In genomic region chr12:120438495-120439198, GRCh38 we compare ENCODE assay signal across 8 cellular contexts.
A peak's percentile ranks its signal among the peaks of the same experiment; 100 is the strongest.
DNase-seq lines count a peak whose midpoint lies in the region; ATAC-seq and FAIRE-seq lines count a peak whose summit lies in the region.

No MANE protein-coding gene starts in this region.

- no peaks in the 10 kb centered on the region for H3K9me3 Mint-ChIP-seq in central memory CD8-positive, alpha-beta T cell

- peak; percentile 1 for ATAC-seq in central memory CD8-positive, alpha-beta T cell (replicated peaks; ENCODE audit: extremely low read depth, poor library complexity, severe bottlenecking)
- ATAC-seq in GM21529 (IDR thresholded peaks at IDR 0.05; ENCODE audit: unreplicated experiment): no peak
- ATAC-seq in HG03280 (IDR thresholded peaks at IDR 0.05; ENCODE audit: unreplicated experiment): no peak
- no peak for ATAC-seq in HG03045 (IDR thresholded peaks at IDR 0.05; ENCODE audit: unreplicated experiment)

- H3K9ac ChIP-seq in HUES48 (ENCODE audit: low read depth, low read length) (peak overlapping the region; percentile 67; the same call in 1 of the 2 replicates), mucosa of stomach (ENCODE audit: low read length) (peak overlapping the region; percentile 81)

- H3K27me3 ChIP-seq in HUES48 (ENCODE audit: control insufficient read depth, insufficient read depth, low read length) (no peaks in the 10 kb centered on the region), mucosa of stomach (ENCODE audit: control insufficient read depth, insufficient read depth, low read length) (no peaks in the 10 kb centered on the region)

- FAIRE-seq in GM19239 (lab: Jason Lieb, UNC): no peak

- peak overlapping the region; percentile 86 for H3K27ac ChIP-seq in HUES48 (ENCODE audit: low read depth, low read length)

- DNase-seq in CD1c-positive myeloid dendritic cell (ENCODE audit: extremely low spot score): peak; percentile 6
- no peak for DNase-seq in central memory CD8-positive, alpha-beta T cell (ENCODE audit: low spot score in 2 of 2)
- DNase-seq in GM19239 (ENCODE audit: insufficient read length, low spot score): no peak

- H3K27me3 Mint-ChIP-seq in central memory CD8-positive, alpha-beta T cell: no peaks in the 10 kb centered on the region

- H3K4me3 ChIP-seq in HUES48 (ENCODE audit: low read depth, low read length) (peak overlapping the region; percentile 96), mucosa of stomach (ENCODE audit: low read length) (peak overlapping the region; percentile 26)

- H3K9me3 ChIP-seq in HUES48 (ENCODE audit: control insufficient read depth, insufficient read depth, low read length): no peaks in the 10 kb centered on the region
- H3K9me3 ChIP-seq in mucosa of stomach (ENCODE audit: control insufficient read depth, low read length): no peaks in the 10 kb centered on the region

- H3K36me3 Mint-ChIP-seq in central memory CD8-positive, alpha-beta T cell (ENCODE audit: insufficient read depth): peaks cover 19% of the 10 kb centered on the region

- H3K4me3 Mint-ChIP-seq in central memory CD8-positive, alpha-beta T cell: peak overlapping the region; percentile 86

- H3K4me1 Mint-ChIP-seq in central memory CD8-positive, alpha-beta T cell: peaks cover 28% of the 10 kb centered on the region

- H3K4me1 ChIP-seq in HUES48 (ENCODE audit: control insufficient read depth, insufficient read depth, low read length) (0 out of 2 replicates have a peak, but pooled peaks cover 3% of the 10 kb centered on the region), mucosa of stomach (ENCODE audit: control insufficient read depth, insufficient read depth, low read length) (peaks cover 14% of the 10 kb centered on the region)

- peak overlapping the region; percentile 84 for H3K27ac Mint-ChIP-seq in central memory CD8-positive, alpha-beta T cell (ENCODE audit: low read depth)

- H3K36me3 ChIP-seq in HUES48 (ENCODE audit: control insufficient read depth, insufficient read depth, low read length) (peaks cover 30% of the 10 kb centered on the region), mucosa of stomach (ENCODE audit: control insufficient read depth, insufficient read depth, low read length) (no peaks in the 10 kb centered on the region)
